In genomic region chr4:17332483-17332882, GRCh38 we compare ENCODE assay signal across 26 cellular contexts.
DNase-seq lines count a peak whose midpoint lies in the region; ATAC-seq and TF ChIP-seq lines count a peak whose summit lies in the region.
"Had no signal": no experiment of that assay in that cellular context is flagged by ENCODE, and none has a peak within 500 bp of the region (broad histone marks: within the 10 kb centered on the region; RNA-seq: fewer than 3 reads in every experiment).

No MANE protein-coding gene starts in this region.

- no peak overlapping the region for H3K27ac ChIP-seq in A673 (ENCODE audit: low read depth, low read length, poor library complexity, severe bottlenecking)
- H3K27ac ChIP-seq in IMR-90 (ENCODE audit: insufficient read depth, low read length) = no peak overlapping the region
- H3K27ac ChIP-seq in caudate nucleus (ENCODE audit: low read depth, low read length) = no peak overlapping the region
- H3K27ac ChIP-seq in trophoblast cell (ENCODE audit: low read depth, low read length) = no peak overlapping the region
- H3K27ac ChIP-seq: BLaER1 treated with 17β-estradiol and CSF1 and Interleukin-3, amounts not matched to agents 10 nM and 100 nM; PC-9 had no signal

- H2AK5ac ChIP-seq in IMR-90 (ENCODE audit: low read depth, low read length) = no peak overlapping the region
- H2AK5ac ChIP-seq in trophoblast cell (ENCODE audit: low read length) = no peak overlapping the region

- H3K27me3 ChIP-seq in A673 (replicated peaks; ENCODE audit: insufficient read depth, low read depth, low read length, poor library complexity) (no peaks in the 10 kb centered on the region), IMR-90 (ENCODE audit: control insufficient read depth, insufficient read depth, low read length) (peaks cover 4% of the 10 kb centered on the region; the same call in 1 of the 2 replicates), trophoblast cell (ENCODE audit: insufficient read depth, low read length) (no peaks in the 10 kb centered on the region)
- H3K27me3 ChIP-seq: BLaER1 treated with 17β-estradiol and CSF1 and Interleukin-3, amounts not matched to agents 10 nM and 100 nM had no signal

- H2BK5ac ChIP-seq in IMR-90 (ENCODE audit: low read depth, low read length, poor library complexity, severe bottlenecking) (no peak overlapping the region), trophoblast cell (ENCODE audit: low read depth, low read length, poor library complexity) (no peak overlapping the region)

- WGBS in IMR-90 (ENCODE audit: extremely low coverage in 2 of 2, insufficient read length in 1 of 2), 2 experiments = no CpG with 5 or more reads among the region's 5 CpGs
- no CpG with 5 or more reads among the region's 5 CpGs for WGBS in trophoblast cell (ENCODE audit: extremely low coverage, insufficient coverage, insufficient read length)

- H2BK20ac ChIP-seq in IMR-90 (ENCODE audit: low read depth, low read length) = no peak overlapping the region

- dilution Hi-C loops in IMR-90 (cut with HindIII; ENCODE audit: low sequenced_read_pairs, unreplicated experiment) = no loop called here

- TF ChIP-seq RAD21 in IMR-90 (IDR thresholded peaks at IDR 0.05; ENCODE audit: low read length) = peak; percentile 36; the same call in 1 of the 2 replicates

- H3K9me3 ChIP-seq in A673 (ENCODE audit: low read depth, low read length, poor library complexity, severe bottlenecking) (no peaks in the 10 kb centered on the region), IMR-90 (ENCODE audit: control insufficient read depth, insufficient read depth, low read length) (no peaks in the 10 kb centered on the region), trophoblast cell (ENCODE audit: insufficient read depth, low read depth, low read length) (no peaks in the 10 kb centered on the region)
- H3K9me3 ChIP-seq: BLaER1 treated with 17β-estradiol and CSF1 and Interleukin-3, amounts not matched to agents 10 nM and 100 nM had no signal

- BruUV-seq in A673 (replicated peaks; lab: Mats Ljungman, UMichigan) = no TSS peak
- no TSS peak for BruUV-seq in IMR-90 (replicated peaks; lab: Mats Ljungman, UMichigan)

- in situ Hi-C loops in IMR-90 (cut with MboI; ENCODE audit: low sequenced_read_pairs) = loop anchor here (10.0 kb wide), 1 partner anchor 818 kb away; no protein-coding TSS in a partner anchor

- H3K9ac ChIP-seq in IMR-90 (ENCODE audit: low read depth, low read length) = no peak overlapping the region
- H3K9ac ChIP-seq in trophoblast cell (ENCODE audit: low read length) = no peak overlapping the region
- H3K9ac ChIP-seq: BLaER1 treated with 17β-estradiol and CSF1 and Interleukin-3, amounts not matched to agents 10 nM and 100 nM had no signal

- H2BK12ac ChIP-seq in trophoblast cell (ENCODE audit: low read length) = no peak overlapping the region

- peak; percentile 33; the same call in 1 of the 2 replicates for TF ChIP-seq CTCF in A673 (conservative IDR thresholded peaks at IDR 0.05; ENCODE audit: low read depth, low read length)
- 0 out of 2 replicates have a peak, but pooled peaks have one; percentile 19 for TF ChIP-seq CTCF in IMR-90 (conservative IDR thresholded peaks at IDR 0.05; ENCODE audit: low read depth, low read length)
- TF ChIP-seq CTCF in choroid plexus epithelial cell (conservative IDR thresholded peaks at IDR 0.05; ENCODE audit: low read depth, low read length) = peak; percentile 31
- peak; percentile 2 for TF ChIP-seq CTCF in fibroblast of pulmonary artery (IDR thresholded peaks at IDR 0.05; ENCODE audit: low read length, missing control alignments)

- ATAC-seq in IMR-90 (ENCODE audit: low read depth) = no peak
- no peak for ATAC-seq in GM21529 (IDR thresholded peaks at IDR 0.05; ENCODE audit: unreplicated experiment)
- ATAC-seq: HCT116 had no signal

- H4K8ac ChIP-seq in IMR-90 (ENCODE audit: low read depth in 2 of 2, low read length in 2 of 2) (no peak overlapping the region), trophoblast cell (ENCODE audit: low read depth, low read length) (no peak overlapping the region)

- no peaks in the 10 kb centered on the region for H4K20me1 ChIP-seq in IMR-90 (ENCODE audit: insufficient read depth, low read length)
- H4K20me1 ChIP-seq: BLaER1 treated with 17β-estradiol and CSF1 and Interleukin-3, amounts not matched to agents 10 nM and 100 nM had no signal

- H4K91ac ChIP-seq in IMR-90 (ENCODE audit: insufficient read depth, low read depth, low read length) = no peak overlapping the region
- H4K91ac ChIP-seq in trophoblast cell (ENCODE audit: low read depth, low read length) = no peak overlapping the region

- H3K9me1 ChIP-seq in IMR-90 (ENCODE audit: insufficient read depth, low read length) = 0 out of 2 replicates have a peak, but pooled peaks cover 2% of the 10 kb centered on the region

- H3K18ac ChIP-seq in IMR-90 (ENCODE audit: low read depth, low read length) (no peak overlapping the region), trophoblast cell (ENCODE audit: low read length) (no peak overlapping the region)

- H3K14ac ChIP-seq in IMR-90 (replicated peaks; ENCODE audit: low read depth, low read length) (no peak overlapping the region), trophoblast cell (ENCODE audit: low read length) (no peak overlapping the region)

- no peak overlapping the region for H4K5ac ChIP-seq in IMR-90 (ENCODE audit: low read depth, low read length)

- H2BK120ac ChIP-seq in IMR-90 (ENCODE audit: low read depth, low read length) = no peak overlapping the region
- H2BK120ac ChIP-seq in trophoblast cell (ENCODE audit: insufficient read depth, low read length, poor library complexity) = no peak overlapping the region

- H3K79me1 ChIP-seq in IMR-90 (ENCODE audit: low read depth in 1 of 2, low read length in 2 of 2) (no peaks in the 10 kb centered on the region), trophoblast cell (ENCODE audit: low read length) (no peaks in the 10 kb centered on the region)

- POLR2A ChIA-PET in A673 (lab: Charles Lee; ENCODE audit: low non-redundant PET) = no interaction called here
- POLR2A ChIA-PET in IMR-90 (lab: Charles Lee; ENCODE audit: unreplicated experiment) = no interaction called here

- no peak overlapping the region for H2AK9ac ChIP-seq in IMR-90 (replicated peaks; ENCODE audit: low read depth, low read length, poor library complexity)

- H4K12ac ChIP-seq in trophoblast cell (ENCODE audit: low read depth, low read length) = no peak overlapping the region

- no peak overlapping the region for H3K4ac ChIP-seq in IMR-90 (ENCODE audit: low read depth, low read length)
- no peak overlapping the region for H3K4ac ChIP-seq in trophoblast cell (ENCODE audit: low read depth, low read length)

- no peak overlapping the region for H3K56ac ChIP-seq in IMR-90 (ENCODE audit: extremely low read depth, insufficient read depth, low read length)

- H3K4me1 ChIP-seq in A673 (ENCODE audit: insufficient read depth, low read length, poor library complexity, severe bottlenecking) = no peaks in the 10 kb centered on the region
- H3K4me1 ChIP-seq in IMR-90 (ENCODE audit: control insufficient read depth, insufficient read depth, low read length) = no peaks in the 10 kb centered on the region
- no peaks in the 10 kb centered on the region for H3K4me1 ChIP-seq in trophoblast cell (ENCODE audit: control insufficient read depth in 1 of 2, insufficient read depth in 2 of 2, low read length in 2 of 2)

- no peak overlapping the region for H2BK15ac ChIP-seq in IMR-90 (ENCODE audit: low read depth, low read length)

- H3K23ac ChIP-seq in IMR-90 (ENCODE audit: low read depth, low read length) (no peak overlapping the region), trophoblast cell (ENCODE audit: low read length) (no peak overlapping the region)

- TF ChIP-seq POLR2A in IMR-90 (IDR thresholded peaks at IDR 0.05; ENCODE audit: low read depth, low read length) = no peak

- intact Hi-C loops in A673 (cut with micrococcal nuclease; ENCODE audit: unreplicated experiment) = loop anchor here (5.0 kb wide), 1 partner anchor 115 kb away; no protein-coding TSS in a partner anchor
- intact Hi-C loops in IMR-90 (cut with micrococcal nuclease) = no loop called here

- H3K4me3 ChIP-seq in A673 (ENCODE audit: low read depth, low read length, poor library complexity, severe bottlenecking) (no peak overlapping the region), IMR-90 (ENCODE audit: insufficient read depth, low read depth, low read length) (no peak overlapping the region), choroid plexus epithelial cell (ENCODE audit: low read depth, low read length) (no peak overlapping the region), fibroblast of pulmonary artery (replicated peaks; ENCODE audit: low read depth, low read length) (no peak overlapping the region), trophoblast cell (ENCODE audit: low read depth, low read length) (no peak overlapping the region)
- H3K4me3 ChIP-seq: BLaER1 treated with 17β-estradiol and CSF1 and Interleukin-3, amounts not matched to agents 10 nM and 100 nM; PC-9 had no signal

- H2AFZ ChIP-seq in IMR-90 (replicated peaks; ENCODE audit: low read length, poor library complexity) (no peak overlapping the region), trophoblast cell (ENCODE audit: insufficient read depth, low read length, poor library complexity) (no peak overlapping the region)
- H2AFZ ChIP-seq: PC-9 had no signal

- H3K4me2 ChIP-seq in IMR-90 (ENCODE audit: low read depth, low read length) = no peak overlapping the region
- H3K4me2 ChIP-seq in trophoblast cell (ENCODE audit: low read length) = no peak overlapping the region
- H3K4me2 ChIP-seq: BLaER1 treated with 17β-estradiol and CSF1 and Interleukin-3, amounts not matched to agents 10 nM and 100 nM; PC-9 had no signal

- H3K36me3 ChIP-seq in A673 (ENCODE audit: insufficient read depth, low read length, poor library complexity, severe bottlenecking) (no peaks in the 10 kb centered on the region), IMR-90 (ENCODE audit: control insufficient read depth, insufficient read depth, low read length) (no peaks in the 10 kb centered on the region), trophoblast cell (ENCODE audit: control insufficient read depth in 1 of 2, insufficient read depth in 2 of 2, low read length in 2 of 2) (no peaks in the 10 kb centered on the region)
- H3K36me3 ChIP-seq: BLaER1 treated with 17β-estradiol and CSF1 and Interleukin-3, amounts not matched to agents 10 nM and 100 nM had no signal

- CTCF ChIA-PET in A673 (lab: Charles Lee) = no interaction called here
- CTCF ChIA-PET in IMR-90 (lab: Yijun Ruan, JAX) = interaction anchor here (1.1 kb wide), 1 partner anchor 469 kb away, joined by 3 read pairs; no protein-coding TSS in a partner anchor

- H3K79me2 ChIP-seq in trophoblast cell (ENCODE audit: control insufficient read depth, insufficient read depth, low read length, poor library complexity) = no peaks in the 10 kb centered on the region

- peak; percentile 14 for DNase-seq in A673 (ENCODE audit: low spot score)
- no peak for DNase-seq in IMR-90
- no peak for DNase-seq in choroid plexus epithelial cell (ENCODE audit: low read depth)
- no peak for DNase-seq in fibroblast of pulmonary artery (ENCODE audit: low read depth)
- no peak for DNase-seq in caudate nucleus (lab: John Stamatoyannopoulos, UW)
- DNase-seq in activated T-cell treated with anti-CD3 and anti-CD28 coated beads, Interleukin-2, amount 50 U/mL, for 48 hours = no peak
- DNase-seq in trophoblast cell = no peak
- DNase-seq: 8988T; CD4-positive, alpha-beta T cell; DMS53; GOT3; Karpas-422; MV-4-11; NCI-H1105; NCI-H146; NCI-H2029; NCI-H446; NCI-H526; NCI-H82; NK-92 treated with Interleukin-12 subunit alpha and Interleukin-12 subunit beta, amount 100 ng/mL, for 24 hours; PC-9; RPMI8226; SHP77 had no signal

TF ChIP-seq in IMR-90, 13 proteins besides CTCF, POLR2A, EP300 and RAD21 (continues in another document):
- TF ChIP-seq CHD1 (IDR thresholded peaks at IDR 0.05; ENCODE audit: low read depth, low read length) = no peak
